ENCODE assay signal across 27 cellular contexts in the genomic region with DNA sequence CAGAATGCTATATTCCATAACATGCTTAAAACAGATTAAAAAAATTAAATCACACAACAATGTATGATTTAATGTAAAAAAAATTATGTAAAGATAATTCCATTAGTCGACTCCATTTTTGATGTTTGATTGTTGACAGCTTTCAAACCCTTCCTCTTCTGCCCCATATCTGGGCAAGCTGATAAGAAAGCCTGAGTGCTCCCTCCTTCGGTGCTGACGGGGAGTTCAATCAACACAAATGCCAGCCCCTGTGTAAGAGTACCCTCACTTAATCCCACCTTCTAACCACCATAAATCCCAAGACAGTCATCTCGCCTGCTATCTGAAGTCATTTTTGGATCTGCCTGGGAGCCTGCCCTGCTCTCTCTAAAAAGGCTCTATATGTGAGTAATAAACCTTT.
"Had no signal": no experiment of that assay in that cellular context is flagged by ENCODE, and none has a peak within 500 bp of the region (broad histone marks: within the 10 kb centered on the region; RNA-seq: fewer than 3 reads in every experiment).

No MANE protein-coding gene starts in this region.

- H3K27ac Mint-ChIP-seq: activated CD8-positive, alpha-beta T cell treated with anti-CD3 and anti-CD28 coated beads, Interleukin-2, amount 10 ng/mL, durations not matched to agents 7 days and 5 days; activated naive CD4-positive, alpha-beta T cell treated with anti-CD3 and anti-CD28 coated beads for 36 hours; activated naive CD8-positive, alpha-beta T cell treated with anti-CD3 and anti-CD28 coated beads, Interleukin-2, amount 10 ng/mL, durations not matched to agents 7 days and 5 days; activated T-cell treated with anti-CD3 and anti-CD28 coated beads, Interleukin-2, amount 50 U/mL, for 24 hours; T-helper 1 cell treated with Interleukin-12 subunit alpha and Interleukin-12 subunit beta and Interleukin-4 antibody, amounts not matched to agents 30 μg/mL and 1 μg/mL, for 36 hours had no signal

- ATAC-seq: activated CD4-positive, CD25-positive, alpha-beta regulatory T cell treated with anti-CD3 and anti-CD28 coated beads, Interleukin-2, amount 50 U/mL, for 24 hours; activated CD8-positive, alpha-beta T cell treated with anti-CD3 and anti-CD28 coated beads, Interleukin-2, amount 10 ng/mL, durations not matched to agents 7 days and 5 days; body of pancreas; Panc1; Right ventricle myocardium inferior had no signal

- H3K27me3 Mint-ChIP-seq: activated naive CD8-positive, alpha-beta T cell treated with anti-CD3 and anti-CD28 coated beads, Interleukin-2, amount 10 ng/mL, durations not matched to agents 7 days and 5 days; activated T-cell treated with anti-CD3 and anti-CD28 coated beads, Interleukin-2, amount 50 U/mL, for 24 hours had no signal

- H3K4me1 Mint-ChIP-seq: activated naive CD8-positive, alpha-beta T cell treated with anti-CD3 and anti-CD28 coated beads, Interleukin-2, amount 10 ng/mL, durations not matched to agents 7 days and 5 days had no signal

- H3K4me3 Mint-ChIP-seq: activated CD8-positive, alpha-beta T cell treated with anti-CD3 and anti-CD28 coated beads, Interleukin-2, amount 10 ng/mL, durations not matched to agents 7 days and 5 days; activated naive CD4-positive, alpha-beta T cell treated with anti-CD3 and anti-CD28 coated beads for 36 hours; activated naive CD8-positive, alpha-beta T cell treated with anti-CD3 and anti-CD28 coated beads, Interleukin-2, amount 10 ng/mL, durations not matched to agents 7 days and 5 days; activated T-cell treated with anti-CD3 and anti-CD28 coated beads, Interleukin-2, amount 50 U/mL, for 24 hours; T-helper 1 cell treated with Interleukin-12 subunit alpha and Interleukin-12 subunit beta and Interleukin-4 antibody, amounts not matched to agents 30 μg/mL and 1 μg/mL, for 36 hours had no signal

- H3K9me3 Mint-ChIP-seq: activated naive CD4-positive, alpha-beta T cell treated with anti-CD3 and anti-CD28 coated beads for 36 hours; activated naive CD8-positive, alpha-beta T cell treated with anti-CD3 and anti-CD28 coated beads, Interleukin-2, amount 10 ng/mL, durations not matched to agents 7 days and 5 days; activated T-cell treated with anti-CD3 and anti-CD28 coated beads, Interleukin-2, amount 50 U/mL, for 24 hours; T-helper 1 cell treated with Interleukin-12 subunit alpha and Interleukin-12 subunit beta and Interleukin-4 antibody, amounts not matched to agents 30 μg/mL and 1 μg/mL, for 36 hours had no signal

- DNase-seq: activated CD4-positive, alpha-beta T cell treated with anti-CD3 and anti-CD28 coated beads for 4 hours; activated CD8-positive, alpha-beta memory T cell treated with anti-CD3 and anti-CD28 coated beads, Interleukin-2, amount 50 U/mL, for 48 hours; activated CD8-positive, alpha-beta T cell treated with anti-CD3 and anti-CD28 coated beads, Interleukin-2, amount 10 ng/mL, durations not matched to agents 7 days and 5 days; activated effector memory CD4-positive, alpha-beta T cell treated with anti-CD3 and anti-CD28 coated beads, Interleukin-2, amount 50 U/mL, for 16 hours; activated naive CD4-positive, alpha-beta T cell treated with anti-CD3 and anti-CD28 coated beads for 36 hours; activated naive CD8-positive, alpha-beta T cell treated with anti-CD3 and anti-CD28 coated beads, Interleukin-2, amount 10 ng/mL, durations not matched to agents 7 days and 5 days; activated T-cell treated with anti-CD3 and anti-CD28 coated beads, Interleukin-2, amount 50 U/mL, for 24 hours; amniotic stem cell; body of pancreas; central memory CD4-positive, alpha-beta T cell; Karpas-422; MM.1S; NCI-H1105; NCI-H1436; NCI-H1694 treated with DMSO at 0.1 percent for 48 hours; NCI-H2029 treated with DMSO at 0.1 percent for 48 hours; NCI-H345; NCI-H510A; NCI-H526 treated with DMSO at 0.1 percent for 48 hours; NCI-H82; RPMI8226; SJCRH30; T-helper 9 cell had no signal
